ENCODE assay signal across 27 cellular contexts in the genomic region with DNA sequence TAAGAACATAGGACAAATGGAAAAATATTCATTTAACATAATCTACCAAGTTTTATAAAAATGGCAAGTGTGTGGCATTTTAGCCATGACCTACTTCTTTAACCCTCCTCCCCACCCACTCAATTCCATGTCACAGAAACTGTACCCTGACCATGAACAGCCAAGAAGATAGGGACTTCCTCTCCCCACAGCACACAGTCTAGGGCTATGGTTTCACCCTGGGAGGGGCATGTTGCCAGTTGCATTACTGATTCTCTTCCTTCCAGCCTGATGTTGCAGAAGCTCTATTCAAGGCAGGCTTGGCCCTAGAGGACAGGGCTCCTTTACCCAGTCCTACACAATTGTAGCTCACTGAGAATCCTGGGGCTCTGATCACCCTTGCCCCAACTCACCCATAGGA.
A peak's percentile ranks its signal among the peaks of the same experiment; 100 is the strongest.
DNase-seq lines count a peak whose midpoint lies in the region; ATAC-seq, FAIRE-seq and TF ChIP-seq lines count a peak whose summit lies in the region.
"Had no signal": no experiment of that assay in that cellular context is flagged by ENCODE, and none has a peak within 500 bp of the region (broad histone marks: within the 10 kb centered on the region; RNA-seq: fewer than 3 reads in every experiment).

No MANE protein-coding gene starts in this region.

- H3K27ac Mint-ChIP-seq in activated T-cell treated with anti-CD3 and anti-CD28 coated beads, Interleukin-2, amount 50 U/mL, for 72 hours, result no peak overlapping the region

- ATAC-seq in activated T-cell treated with anti-CD3 and anti-CD28 coated beads, Interleukin-2, amount 50 U/mL, for 72 hours (replicated peaks in 1 of 2), result peak; percentile 25 to 40
- ATAC-seq in GM18868 (IDR thresholded peaks at IDR 0.05; ENCODE audit: unreplicated experiment), result peak; percentile 64
- peak; percentile 26; the same call in 2 of the 3 replicates for ATAC-seq in GM12878
- ATAC-seq in stimulated activated naive CD8-positive, alpha-beta T cell treated with anti-CD3 and anti-CD28 coated beads, Interleukin-15, Interleukin-2, amounts not matched to agents 100 U/mL and 50 U/mL, for 24 hours, result peak; percentile 76
- no peak for ATAC-seq in GM18861 (IDR thresholded peaks at IDR 0.05; ENCODE audit: unreplicated experiment)
- ATAC-seq: body of pancreas, gastroesophageal sphincter had no signal

- no peak overlapping the region for H3K4me2 ChIP-seq in GM12878 (ENCODE audit: control insufficient read depth, insufficient read depth)

- in situ Hi-C loops in GM12878 (cut with MboI), result no loop called here

- peaks cover 0 to 2% of the 10 kb centered on the region in 2 donors for H3K9me3 Mint-ChIP-seq in activated T-cell treated with anti-CD3 and anti-CD28 coated beads, Interleukin-2, amount 50 U/mL, for 72 hours

- BruUV-seq in GM12878 (replicated peaks; lab: Mats Ljungman, UMichigan), result no TSS peak

- no peak for TF ChIP-seq CTCF in GM12878 (IDR thresholded peaks at IDR 0.05 in 2 of 3, conservative IDR thresholded peaks at IDR 0.05 in 1 of 3; ENCODE audit: control insufficient read depth in 2 of 3, extremely low read depth in 1 of 3, insufficient read depth in 1 of 3, low read depth in 3 of 3, low read length in 3 of 3)

- intact Hi-C loops in GM12878 (cut with micrococcal nuclease; ENCODE audit: unreplicated experiment), result no loop called here

- SMC1A ChIA-PET in GM12878 (lab: Charles Lee; ENCODE audit: uncharacterized antibody, unreplicated experiment), result interaction anchor here (0.9 to 1.3 kb wide), 4 partner anchors 9 to 20 kb away, joined by 3 to 4 read pairs (median 4); no protein-coding TSS in a partner anchor

- no peaks in the 10 kb centered on the region for H3K79me2 ChIP-seq in GM12878 (ENCODE audit: control insufficient read depth, insufficient read depth, low read length)

- TF ChIP-seq RAD21 in GM12878 (IDR thresholded peaks at IDR 0.05; ENCODE audit: insufficient read depth, low read depth, low read length), result no peak

- H3K4me3 Mint-ChIP-seq in activated T-cell treated with anti-CD3 and anti-CD28 coated beads, Interleukin-2, amount 50 U/mL, for 72 hours, result no peak overlapping the region

- no peak for FAIRE-seq in GM12878 (lab: Jason Lieb, UNC)
- FAIRE-seq: endothelial cell of umbilical vein had no signal

- H3K4me1 ChIP-seq in GM12878 (ENCODE audit: control insufficient read depth, insufficient read depth, low read length), result no peaks in the 10 kb centered on the region
- H3K4me1 ChIP-seq: body of pancreas, gastroesophageal sphincter, tibial artery had no signal

- no peak overlapping the region for H3K4me3 ChIP-seq in GM12878
- H3K4me3 ChIP-seq: body of pancreas, gastroesophageal sphincter, GM23248, tibial artery had no signal

- POLR2A ChIA-PET in GM12878 (lab: Charles Lee), result interaction anchor here (0.6 kb wide), 1 partner anchor 35 kb away, joined by 3 read pairs; no protein-coding TSS in a partner anchor

- H2AFZ ChIP-seq in GM12878 (ENCODE audit: control insufficient read depth, low read depth, low read length), result no peak overlapping the region
- H2AFZ ChIP-seq: GM23248 had no signal

- H3K4me1 Mint-ChIP-seq in activated T-cell treated with anti-CD3 and anti-CD28 coated beads, Interleukin-2, amount 50 U/mL, for 72 hours (ENCODE audit: low read depth), result peaks cover 48% of the 10 kb centered on the region

- H3K27ac ChIP-seq in GM12878 (ENCODE audit: control insufficient read depth, insufficient read depth), result no peak overlapping the region
- H3K27ac ChIP-seq: body of pancreas, gastroesophageal sphincter, GM23248, tibial artery had no signal

- DNase-seq in activated T-cell treated with anti-CD3 and anti-CD28 coated beads, Interleukin-2, amount 50 U/mL, for 72 hours, result no peak
- no peak for DNase-seq in activated T-cell treated with anti-CD3 and anti-CD28 coated beads for 4 hours
- DNase-seq in GM12878 (ENCODE audit: low read depth, low spot score), result no peak
- DNase-seq in stimulated activated naive CD8-positive, alpha-beta T cell treated with anti-CD3 and anti-CD28 coated beads, Interleukin-15, Interleukin-2, amounts not matched to agents 100 U/mL and 50 U/mL, for 24 hours, result no peak
- DNase-seq in DMS79 treated with DMSO at 0.1 percent for 48 hours (lab: John Stamatoyannopoulos, UW), result no peak
- DNase-seq in putamen (ENCODE audit: low spot score), result no peak
- DNase-seq: BE2C, cerebellar nuclear complex, COR-L47, DMS79, GF-D8, GM23248, hippocampal formation, Kasumi-1, left cardiac atrium, mesendoderm, NCI-H1694, NCI-H524, occipital lobe, SHP77 treated with DMSO at 0.1 percent for 48 hours, T1000 had no signal

- CTCF ChIA-PET in GM12878 (lab: Yijun Ruan, JAX), result no interaction called here

- H3K27me3 ChIP-seq in GM12878 (replicated peaks in 1 of 2; ENCODE audit: control insufficient read depth in 2 of 2, insufficient read depth in 2 of 2, low read length in 1 of 2), result no peaks in the 10 kb centered on the region
- H3K27me3 ChIP-seq: BE2C, body of pancreas, gastroesophageal sphincter, tibial artery had no signal

- RAD21 ChIA-PET in GM12878 (lab: Charles Lee; ENCODE audit: unreplicated experiment), result interaction anchor here (1.2 kb wide), 1 partner anchor 12 kb away, joined by 3 read pairs; no protein-coding TSS in a partner anchor

- no peaks in the 10 kb centered on the region for H3K9me3 ChIP-seq in GM12878 (replicated peaks; ENCODE audit: control insufficient read depth, insufficient read depth, low read length)
- H3K9me3 ChIP-seq: BE2C, body of pancreas, gastroesophageal sphincter, tibial artery had no signal

- H3K27me3 Mint-ChIP-seq in activated T-cell treated with anti-CD3 and anti-CD28 coated beads, Interleukin-2, amount 50 U/mL, for 72 hours (ENCODE audit: low read depth), result peaks cover 13% of the 10 kb centered on the region

- no peak overlapping the region for H3K9ac ChIP-seq in GM12878 (ENCODE audit: control insufficient read depth, insufficient read depth, low read length)
- H3K9ac ChIP-seq: GM23248 had no signal

- H3K36me3 Mint-ChIP-seq in activated T-cell treated with anti-CD3 and anti-CD28 coated beads, Interleukin-2, amount 50 U/mL, for 72 hours (ENCODE audit: insufficient read depth in 2 of 2), result peaks cover 0 to 5% of the 10 kb centered on the region in 2 donors

- no peaks in the 10 kb centered on the region for H4K20me1 ChIP-seq in GM12878 (ENCODE audit: control insufficient read depth, insufficient read depth)

- no peak for TF ChIP-seq POLR2A in GM12878 (IDR thresholded peaks at IDR 0.05; ENCODE audit: low read depth, low read length)

- H3K36me3 ChIP-seq in GM12878 (ENCODE audit: control insufficient read depth in 2 of 2, insufficient read depth in 2 of 2, low read length in 1 of 2), result no peaks in the 10 kb centered on the region
- H3K36me3 ChIP-seq: BE2C, gastroesophageal sphincter, tibial artery had no signal

- no peak for TF ChIP-seq EP300 in GM12878 (IDR thresholded peaks at IDR 0.05; ENCODE audit: borderline replicate concordance in 1 of 2, control insufficient read depth in 1 of 2, low read depth in 2 of 2, low read length in 2 of 2)

TF ChIP-seq in GM12878, 131 proteins besides CTCF, POLR2A, EP300 and RAD21:
- TF ChIP-seq, protein P1, sequence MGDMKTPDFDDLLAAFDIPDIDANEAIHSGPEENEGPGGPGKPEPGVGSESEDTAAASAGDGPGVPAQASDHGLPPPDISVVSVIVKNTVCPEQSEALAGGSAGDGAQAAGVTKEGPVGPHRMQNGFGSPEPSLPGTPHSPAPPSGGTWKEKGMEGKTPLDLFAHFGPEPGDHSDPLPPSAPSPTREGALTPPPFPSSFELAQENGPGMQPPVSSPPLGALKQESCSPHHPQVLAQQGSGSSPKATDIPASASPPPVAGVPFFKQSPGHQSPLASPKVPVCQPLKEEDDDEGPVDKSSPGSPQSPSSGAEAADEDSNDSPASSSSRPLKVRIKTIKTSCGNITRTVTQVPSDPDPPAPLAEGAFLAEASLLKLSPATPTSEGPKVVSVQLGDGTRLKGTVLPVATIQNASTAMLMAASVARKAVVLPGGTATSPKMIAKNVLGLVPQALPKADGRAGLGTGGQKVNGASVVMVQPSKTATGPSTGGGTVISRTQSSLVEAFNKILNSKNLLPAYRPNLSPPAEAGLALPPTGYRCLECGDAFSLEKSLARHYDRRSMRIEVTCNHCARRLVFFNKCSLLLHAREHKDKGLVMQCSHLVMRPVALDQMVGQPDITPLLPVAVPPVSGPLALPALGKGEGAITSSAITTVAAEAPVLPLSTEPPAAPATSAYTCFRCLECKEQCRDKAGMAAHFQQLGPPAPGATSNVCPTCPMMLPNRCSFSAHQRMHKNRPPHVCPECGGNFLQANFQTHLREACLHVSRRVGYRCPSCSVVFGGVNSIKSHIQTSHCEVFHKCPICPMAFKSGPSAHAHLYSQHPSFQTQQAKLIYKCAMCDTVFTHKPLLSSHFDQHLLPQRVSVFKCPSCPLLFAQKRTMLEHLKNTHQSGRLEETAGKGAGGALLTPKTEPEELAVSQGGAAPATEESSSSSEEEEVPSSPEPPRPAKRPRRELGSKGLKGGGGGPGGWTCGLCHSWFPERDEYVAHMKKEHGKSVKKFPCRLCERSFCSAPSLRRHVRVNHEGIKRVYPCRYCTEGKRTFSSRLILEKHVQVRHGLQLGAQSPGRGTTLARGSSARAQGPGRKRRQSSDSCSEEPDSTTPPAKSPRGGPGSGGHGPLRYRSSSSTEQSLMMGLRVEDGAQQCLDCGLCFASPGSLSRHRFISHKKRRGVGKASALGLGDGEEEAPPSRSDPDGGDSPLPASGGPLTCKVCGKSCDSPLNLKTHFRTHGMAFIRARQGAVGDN (IDR thresholded peaks at IDR 0.05), result no peak
- peak; percentile 34; the same call in 1 of the 2 replicates for TF ChIP-seq SPI1 (IDR thresholded peaks at IDR 0.05; ENCODE audit: borderline replicate concordance, insufficient read depth, low read depth, low read length)
TF ChIP-seq in GM12878: peak in this region for 1.
